ENCODE assay signal across 8 cellular contexts in genomic region chr5:79878721-79879336, GRCh38.
DNase-seq lines count a peak whose midpoint lies in the region; ATAC-seq, FAIRE-seq and TF ChIP-seq lines count a peak whose summit lies in the region.

No MANE protein-coding gene starts in this region.

- no peaks in the 10 kb centered on the region for H3K4me1 ChIP-seq in HCT116 (ENCODE audit: control insufficient read depth in 1 of 2, insufficient read depth in 2 of 2, low read length in 2 of 2)

- no peaks in the 10 kb centered on the region for H3K9me2 ChIP-seq in HCT116 (ENCODE audit: insufficient read depth)

- DNase-seq in AG09309 (ENCODE audit: low read depth) (no peak), HCT116 (ENCODE audit: low read depth, low spot score) (peak; percentile 31), glomerular visceral epithelial cell (ENCODE audit: extremely low spot score) (peak; percentile 12), posterior cingulate gyrus (no peak), urothelium cell line (ENCODE audit: low spot score) (no peak)
- DNase-seq in activated CD4-positive, CD25-positive, alpha-beta regulatory T cell treated with anti-CD3 and anti-CD28 coated beads, Interleukin-2, amount 50 U/mL, for 72 hours: peak; percentile 41

- no peak overlapping the region for H3K27ac ChIP-seq in HCT116 (ENCODE audit: low read depth, low read length)

- POLR2A ChIA-PET in HCT116 (lab: Charles Lee): no interaction called here

- H3K4me3 ChIP-seq in AG09309 (ENCODE audit: control insufficient read depth, low read depth, low read length) (no peak overlapping the region), HCT116 (replicated peaks in 1 of 2; ENCODE audit: low read depth in 1 of 2, low read length in 2 of 2) (no peak overlapping the region)

- TF ChIP-seq CTCF in AG09309 (IDR thresholded peaks at IDR 0.05; ENCODE audit: control insufficient read depth, insufficient read depth, low read depth, low read length, missing control alignments): peak; percentile 49
- TF ChIP-seq CTCF in HCT116 (IDR thresholded peaks at IDR 0.05 in 2 of 3, conservative IDR thresholded peaks at IDR 0.05 in 1 of 3; ENCODE audit: borderline replicate concordance in 1 of 3, insufficient read depth in 1 of 3, low read depth in 2 of 3, low read length in 2 of 3): peak; percentile 53 to 84 (median 80); a peak in 5 of 6 replicates

- intact Hi-C loops in HCT116 (cut with micrococcal nuclease): loop anchor here (1.0 to 5.0 kb wide), 2 partner anchors 204 to 428 kb away; no protein-coding TSS in a partner anchor
- intact Hi-C loops in posterior cingulate gyrus (cut with DNase I): no loop called here

- no peaks in the 10 kb centered on the region for H3K36me3 ChIP-seq in HCT116 (ENCODE audit: control insufficient read depth in 1 of 2, insufficient read depth in 2 of 2, low read length in 2 of 2)

- H3K9ac ChIP-seq in HCT116 (ENCODE audit: low read length): no peak overlapping the region

- RAD21 ChIA-PET in HCT116 (lab: Charles Lee; ENCODE audit: low non-redundant PET in 1 of 2, low total read pairs in 2 of 2, uncharacterized antibody in 2 of 2, unreplicated experiment in 2 of 2): interaction anchor here (1.0 kb wide), 2 partner anchors 205 kb away, joined by 3 to 4 read pairs; no protein-coding TSS in a partner anchor

- H3K4me2 ChIP-seq in HCT116 (ENCODE audit: low read length): no peak overlapping the region

- peak; percentile 98 for ATAC-seq in HCT116
- ATAC-seq in HG02938 (IDR thresholded peaks at IDR 0.05; ENCODE audit: unreplicated experiment): no peak
- no peak for ATAC-seq in GM21360 (IDR thresholded peaks at IDR 0.05; ENCODE audit: unreplicated experiment)

- TF ChIP-seq RAD21 in HCT116 (IDR thresholded peaks at IDR 0.05; ENCODE audit: low read depth): peak; percentile 49

- H4K20me1 ChIP-seq in HCT116 (ENCODE audit: insufficient read depth): no peaks in the 10 kb centered on the region

- FAIRE-seq in urothelium cell line (lab: Jason Lieb, UNC): no peak

- no peaks in the 10 kb centered on the region for H3K79me2 ChIP-seq in HCT116 (ENCODE audit: insufficient read depth, low read length)

- TF ChIP-seq POLR2A in HCT116 (IDR thresholded peaks at IDR 0.05; ENCODE audit: borderline replicate concordance, extremely low read depth, insufficient read depth, insufficient read length): no peak

- H3K9me3 ChIP-seq in HCT116 (ENCODE audit: control insufficient read depth in 1 of 2, insufficient read depth in 1 of 2, low read depth in 1 of 2, low read length in 2 of 2): no peaks in the 10 kb centered on the region

- CTCF ChIA-PET in HCT116 (lab: Charles Lee): interaction anchor here (0.7 to 3.5 kb wide), 13 partner anchors 9 to 979 kb away, joined by 3 to 50 read pairs (median 4); no protein-coding TSS in a partner anchor

- BruUV-seq in HCT116 (replicated peaks; lab: Mats Ljungman, UMichigan): no TSS peak

- no peaks in the 10 kb centered on the region for H3K27me3 ChIP-seq in HCT116 (ENCODE audit: insufficient read depth, low read length)

- H2AFZ ChIP-seq in HCT116 (ENCODE audit: low read depth, low read length, poor library complexity, severe bottlenecking): no peak overlapping the region

TF ChIP-seq in HCT116, 20 proteins besides CTCF, POLR2A, EP300 and RAD21:
- TF ChIP-seq MAX (IDR thresholded peaks at IDR 0.05) (no peak), EZH2phosphoT487 (IDR thresholded peaks at IDR 0.05; ENCODE audit: borderline replicate concordance) (no peak), EGR1 (IDR thresholded peaks at IDR 0.05; ENCODE audit: low read depth) (no peak)
- TF ChIP-seq, protein P1, sequence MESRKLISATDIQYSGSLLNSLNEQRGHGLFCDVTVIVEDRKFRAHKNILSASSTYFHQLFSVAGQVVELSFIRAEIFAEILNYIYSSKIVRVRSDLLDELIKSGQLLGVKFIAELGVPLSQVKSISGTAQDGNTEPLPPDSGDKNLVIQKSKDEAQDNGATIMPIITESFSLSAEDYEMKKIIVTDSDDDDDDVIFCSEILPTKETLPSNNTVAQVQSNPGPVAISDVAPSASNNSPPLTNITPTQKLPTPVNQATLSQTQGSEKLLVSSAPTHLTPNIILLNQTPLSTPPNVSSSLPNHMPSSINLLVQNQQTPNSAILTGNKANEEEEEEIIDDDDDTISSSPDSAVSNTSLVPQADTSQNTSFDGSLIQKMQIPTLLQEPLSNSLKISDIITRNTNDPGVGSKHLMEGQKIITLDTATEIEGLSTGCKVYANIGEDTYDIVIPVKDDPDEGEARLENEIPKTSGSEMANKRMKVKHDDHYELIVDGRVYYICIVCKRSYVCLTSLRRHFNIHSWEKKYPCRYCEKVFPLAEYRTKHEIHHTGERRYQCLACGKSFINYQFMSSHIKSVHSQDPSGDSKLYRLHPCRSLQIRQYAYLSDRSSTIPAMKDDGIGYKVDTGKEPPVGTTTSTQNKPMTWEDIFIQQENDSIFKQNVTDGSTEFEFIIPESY (IDR thresholded peaks at IDR 0.05; ENCODE audit: extremely low read depth, insufficient replicate concordance, low read length): no peak
- TF ChIP-seq, protein P2, sequence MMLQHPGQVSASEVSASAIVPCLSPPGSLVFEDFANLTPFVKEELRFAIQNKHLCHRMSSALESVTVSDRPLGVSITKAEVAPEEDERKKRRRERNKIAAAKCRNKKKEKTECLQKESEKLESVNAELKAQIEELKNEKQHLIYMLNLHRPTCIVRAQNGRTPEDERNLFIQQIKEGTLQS (IDR thresholded peaks at IDR 0.05): no peak

Comparison
In these comparisons a context has a peak if more than half of its experiments do, and no peak if none do; other contexts are left out.
1. DNase-seq: peak in HCT116 (single experiment), activated CD4-positive, CD25-positive, alpha-beta regulatory T cell treated with anti-CD3 and anti-CD28 coated beads, Interleukin-2, amount 50 U/mL, for 72 hours (single experiment) and glomerular visceral epithelial cell (single experiment); none in AG09309 (single experiment), posterior cingulate gyrus (0 of 10) and urothelium cell line (single experiment).